Comparison of ENCODE assay signal across 23 cellular contexts in genomic region chr12:42730286-42730685, GRCh38.
DNase-seq lines count a peak whose midpoint lies in the region; ATAC-seq and TF ChIP-seq lines count a peak whose summit lies in the region.
"Had no signal": no experiment of that assay in that cellular context is flagged by ENCODE, and none has a peak within 500 bp of the region (broad histone marks: within the 10 kb centered on the region; RNA-seq: fewer than 3 reads in every experiment).

No MANE protein-coding gene starts in this region.

- H3F3A ChIP-seq in smooth muscle cell (ENCODE audit: low read depth), result peaks cover 18% of the 10 kb centered on the region

- TF ChIP-seq CTCF in HFFc6 (IDR thresholded peaks at IDR 0.05), result no peak
- TF ChIP-seq CTCF in fibroblast of pulmonary artery (IDR thresholded peaks at IDR 0.05; ENCODE audit: low read length, missing control alignments), result no peak
- no peak for TF ChIP-seq CTCF in smooth muscle cell (IDR thresholded peaks at IDR 0.05; ENCODE audit: borderline replicate concordance, insufficient read depth, poor library complexity, severe bottlenecking)

- H3K4me2 ChIP-seq in smooth muscle cell, result peak overlapping the region; percentile 61
- H3K4me2 ChIP-seq: GM23338 had no signal

- no peak overlapping the region for H3K27ac Mint-ChIP-seq in HFFc6
- H3K27ac Mint-ChIP-seq: activated CD8-positive, alpha-beta T cell treated with anti-CD3 and anti-CD28 coated beads for 36 hours; activated naive CD8-positive, alpha-beta T cell; CD14-positive monocyte; GM23338; nephron progenitor cell; stimulated activated effector memory CD8-positive, alpha-beta T cell treated with anti-CD3 and anti-CD28 coated beads, Interleukin-12 subunit alpha, Interleukin-12 subunit beta, amount 100 ng/mL, for 72 hours had no signal

- H3K36me3 Mint-ChIP-seq in HFFc6 (ENCODE audit: low read depth), result 0 out of 2 replicates have a peak, but pooled peaks cover 4% of the 10 kb centered on the region
- H3K36me3 Mint-ChIP-seq: activated naive CD8-positive, alpha-beta T cell; CD14-positive monocyte; stimulated activated effector memory CD8-positive, alpha-beta T cell treated with anti-CD3 and anti-CD28 coated beads, Interleukin-12 subunit alpha, Interleukin-12 subunit beta, amount 100 ng/mL, for 72 hours had no signal

- H3K4me3 Mint-ChIP-seq in HFFc6, result no peak overlapping the region
- H3K4me3 Mint-ChIP-seq: activated CD8-positive, alpha-beta T cell treated with anti-CD3 and anti-CD28 coated beads for 36 hours; activated naive CD8-positive, alpha-beta T cell; CD14-positive monocyte; GM23338; nephron progenitor cell; stimulated activated effector memory CD8-positive, alpha-beta T cell treated with anti-CD3 and anti-CD28 coated beads, Interleukin-12 subunit alpha, Interleukin-12 subunit beta, amount 100 ng/mL, for 72 hours had no signal

- no peaks in the 10 kb centered on the region for H4K20me1 ChIP-seq in smooth muscle cell (ENCODE audit: low read depth)

- H3K4me1 ChIP-seq in smooth muscle cell (ENCODE audit: low read depth), result peaks cover 11% of the 10 kb centered on the region

- no peaks in the 10 kb centered on the region for H3K27me3 ChIP-seq in smooth muscle cell (ENCODE audit: low read depth)
- H3K27me3 ChIP-seq: right atrium auricular region had no signal

- ATAC-seq in GM19463 (IDR thresholded peaks at IDR 0.05; ENCODE audit: unreplicated experiment), result no peak
- no peak for ATAC-seq in HG03175 (IDR thresholded peaks at IDR 0.05; ENCODE audit: unreplicated experiment)
- ATAC-seq: activated CD8-positive, alpha-beta T cell treated with anti-CD3 and anti-CD28 coated beads for 36 hours; GM23338; stimulated activated effector memory CD8-positive, alpha-beta T cell treated with anti-CD3 and anti-CD28 coated beads, Interleukin-12 subunit alpha, Interleukin-12 subunit beta, amount 100 ng/mL, for 72 hours had no signal

- 20% methylated on average over 4 of the region's 4 CpGs for WGBS in smooth muscle cell (ENCODE audit: low lambda C conversion rate)

- H3K9ac ChIP-seq in smooth muscle cell (ENCODE audit: low read depth), result peak overlapping the region; percentile 66

- H3K27me3 Mint-ChIP-seq in HFFc6 (ENCODE audit: insufficient read depth), result peaks cover 3% of the 10 kb centered on the region; the same call in 1 of the 2 replicates
- H3K27me3 Mint-ChIP-seq: activated CD8-positive, alpha-beta T cell treated with anti-CD3 and anti-CD28 coated beads for 36 hours; activated naive CD8-positive, alpha-beta T cell had no signal

- DNase-seq in HFFc6 (peak; percentile 3), RPMI7951 (ENCODE audit: low read depth) (peak; percentile 85), fibroblast of pulmonary artery (ENCODE audit: low read depth) (peak; percentile 42), smooth muscle cell (lab: John Stamatoyannopoulos, UW; ENCODE audit: unreplicated experiment) (no peak), DMS 273 (lab: John Stamatoyannopoulos, UW; ENCODE audit: unreplicated experiment) (no peak)
- DNase-seq: activated CD8-positive, alpha-beta T cell treated with anti-CD3 and anti-CD28 coated beads for 36 hours; activated effector memory CD4-positive, alpha-beta T cell treated with Interleukin-2 at 50 U/mL for 16 hours; NCI-H1092; NCI-H187; NCI-H2171 treated with DMSO at 0.1 percent for 48 hours; NCI-H524 treated with DMSO at 0.1 percent for 48 hours; nephron progenitor cell; stimulated activated CD4-positive, alpha-beta T cell treated with anti-CD3 and anti-CD28 coated beads, Interleukin-4, amount 100 ng/mL, for 24 hours; T-helper 2 cell had no signal

- H3K36me3 ChIP-seq in smooth muscle cell (ENCODE audit: low read depth), result no peaks in the 10 kb centered on the region
- H3K36me3 ChIP-seq: right atrium auricular region had no signal

- H3K9me3 ChIP-seq in smooth muscle cell (replicated peaks; ENCODE audit: low read depth), result no peaks in the 10 kb centered on the region

- H2AFZ ChIP-seq in smooth muscle cell (ENCODE audit: low read depth), result no peak overlapping the region
- H2AFZ ChIP-seq: GM23338 had no signal

- H3K4me1 Mint-ChIP-seq in HFFc6 (ENCODE audit: low read depth), result peaks cover 30% of the 10 kb centered on the region
- H3K4me1 Mint-ChIP-seq: CD14-positive monocyte; GM23338; stimulated activated effector memory CD8-positive, alpha-beta T cell treated with anti-CD3 and anti-CD28 coated beads, Interleukin-12 subunit alpha, Interleukin-12 subunit beta, amount 100 ng/mL, for 72 hours had no signal

- peak overlapping the region; percentile 91 for H3K27ac ChIP-seq in smooth muscle cell (ENCODE audit: low read depth)
- H3K27ac ChIP-seq: right atrium auricular region, SK-N-MC had no signal

- H3K4me3 ChIP-seq in fibroblast of pulmonary artery (replicated peaks; ENCODE audit: low read depth, low read length), result no peak overlapping the region
- H3K4me3 ChIP-seq in smooth muscle cell, result peak overlapping the region; percentile 2
- H3K4me3 ChIP-seq: GM23338, lung, right atrium auricular region, SK-N-MC had no signal

- no peaks in the 10 kb centered on the region for H3K79me2 ChIP-seq in smooth muscle cell (ENCODE audit: low read depth)

- H3K9me3 Mint-ChIP-seq in HFFc6, result no peaks in the 10 kb centered on the region; the same call in none of the 2 replicates
- H3K9me3 Mint-ChIP-seq: activated CD8-positive, alpha-beta T cell treated with anti-CD3 and anti-CD28 coated beads for 36 hours; GM23338; stimulated activated effector memory CD8-positive, alpha-beta T cell treated with anti-CD3 and anti-CD28 coated beads, Interleukin-12 subunit alpha, Interleukin-12 subunit beta, amount 100 ng/mL, for 72 hours had no signal

Comparison
In these comparisons a context has a peak if more than half of its experiments do, and no peak if none do; other contexts are left out.
1. DNase-seq: peak in HFFc6 (single experiment), RPMI7951 (single experiment) and fibroblast of pulmonary artery (single experiment); none in smooth muscle cell (single experiment) and DMS 273 (single experiment).